ENCODE assay signal across 23 cellular contexts in genomic region chr4:157754410-157754809, GRCh38.
DNase-seq lines count a peak whose midpoint lies in the region; ATAC-seq, FAIRE-seq and TF ChIP-seq lines count a peak whose summit lies in the region.
"Had no signal": no experiment of that assay in that cellular context is flagged by ENCODE, and none has a peak within 500 bp of the region (broad histone marks: within the 10 kb centered on the region; RNA-seq: fewer than 3 reads in every experiment).

No MANE protein-coding gene starts in this region.

- H3K36me3 Mint-ChIP-seq in WTC11, result peaks cover 6% of the 10 kb centered on the region; the same call in 1 of the 2 replicates
- H3K36me3 Mint-ChIP-seq: CD4-positive, CD25-positive, alpha-beta regulatory T cell; CD8-positive, alpha-beta T cell had no signal

- H3K27ac ChIP-seq in small intestine (ENCODE audit: low read depth in 1 of 2, low read length in 1 of 2), result no peak overlapping the region
- H3K27ac ChIP-seq: BLaER1, C4-2B had no signal

- ATAC-seq in WTC11 (no peak), esophagus mucosa (no peak)
- ATAC-seq: CD8-positive, alpha-beta T cell had no signal

- intact Hi-C loops in cardiac septum (cut with DNase I), result no loop called here

- no peaks in the 10 kb centered on the region for H3K27me3 ChIP-seq in small intestine (ENCODE audit: control insufficient read depth in 2 of 2, insufficient read depth in 2 of 2, low read length in 2 of 2)
- H3K27me3 ChIP-seq: BLaER1 had no signal

- CTCF ChIA-PET in WTC11 (lab: Charles Lee), result no interaction called here

- POLR2A ChIA-PET in WTC11 (lab: Charles Lee), result no interaction called here

- H3K36me3 ChIP-seq in small intestine (ENCODE audit: control insufficient read depth in 2 of 2, insufficient read depth in 2 of 2, low read length in 2 of 2), result no peaks in the 10 kb centered on the region
- H3K36me3 ChIP-seq: BLaER1, HAP-1 had no signal

- TF ChIP-seq CTCF in WTC11 (IDR thresholded peaks at IDR 0.05), result no peak

- no peaks in the 10 kb centered on the region for H3K9me3 ChIP-seq in small intestine (ENCODE audit: control insufficient read depth, low read depth)
- H3K9me3 ChIP-seq: BLaER1, Caco-2, HAP-1 had no signal

- DNase-seq in WTC11 (ENCODE audit: low spot score) (no peak), frontal cortex (ENCODE audit: low spot score in 2 of 2) (no peak), small intestine (no peak), GM03348 (ENCODE audit: low spot score) (no peak), cardiac septum (ENCODE audit: low spot score) (no peak)
- DNase-seq: 8988T; Caco-2; CD4-positive, CD25-positive, alpha-beta regulatory T cell; CD8-positive, alpha-beta T cell; DMS153; DMS79; EL; GF-D8; GOT3; HFFc6 had no signal

- H3K4me1 ChIP-seq in small intestine (ENCODE audit: control insufficient read depth in 2 of 2, insufficient read depth in 1 of 2, low read depth in 1 of 2, low read length in 1 of 2), result no peaks in the 10 kb centered on the region
- H3K4me1 ChIP-seq: BLaER1, Caco-2, HAP-1 had no signal

- peaks cover 36% of the 10 kb centered on the region for H3K9me3 Mint-ChIP-seq in WTC11

- no peak overlapping the region for H3K4me3 ChIP-seq in small intestine (ENCODE audit: low read depth in 1 of 2, low read length in 2 of 2)
- H3K4me3 ChIP-seq: BLaER1, HAP-1 had no signal

- no peak overlapping the region for H3K4me3 Mint-ChIP-seq in WTC11
- H3K4me3 Mint-ChIP-seq: B cell; CD4-positive, CD25-positive, alpha-beta regulatory T cell; CD8-positive, alpha-beta T cell; HFFc6 had no signal

- no peaks in the 10 kb centered on the region for H3K4me1 Mint-ChIP-seq in WTC11
- H3K4me1 Mint-ChIP-seq: B cell; CD4-positive, CD25-positive, alpha-beta regulatory T cell had no signal

- no peak overlapping the region for H3K27ac Mint-ChIP-seq in WTC11
- H3K27ac Mint-ChIP-seq: B cell; CD4-positive, CD25-positive, alpha-beta regulatory T cell; CD8-positive, alpha-beta T cell; HFFc6 had no signal

- peak; percentile 96 for FAIRE-seq in G401.6 (lab: Jason Lieb, UNC)
- FAIRE-seq in frontal cortex (lab: Jason Lieb, UNC), result peak; percentile 96
- peak; percentile 85 for FAIRE-seq in small intestine (lab: Jason Lieb, UNC)
- FAIRE-seq: GM12892, H54 had no signal

- H3K27me3 Mint-ChIP-seq in WTC11 (ENCODE audit: low read depth), result no peaks in the 10 kb centered on the region
- H3K27me3 Mint-ChIP-seq: B cell; CD4-positive, CD25-positive, alpha-beta regulatory T cell had no signal

- WGBS in small intestine, 3 donors, result 76 to 80% (median 79%) methylated on average over 2 of the region's 2 CpGs

TF ChIP-seq in WTC11, 78 proteins besides CTCF, POLR2A, EP300 and RAD21:
- TF ChIP-seq E2F4 (CRISPR knock-in tag; IDR thresholded peaks at IDR 0.05; ENCODE audit: borderline replicate concordance, low read depth), result no peak
- TF ChIP-seq HMGA2 (CRISPR knock-in tag; IDR thresholded peaks at IDR 0.05), result peak; percentile 96
